8 cellular contexts compared by ENCODE assay signal in the genomic region with DNA sequence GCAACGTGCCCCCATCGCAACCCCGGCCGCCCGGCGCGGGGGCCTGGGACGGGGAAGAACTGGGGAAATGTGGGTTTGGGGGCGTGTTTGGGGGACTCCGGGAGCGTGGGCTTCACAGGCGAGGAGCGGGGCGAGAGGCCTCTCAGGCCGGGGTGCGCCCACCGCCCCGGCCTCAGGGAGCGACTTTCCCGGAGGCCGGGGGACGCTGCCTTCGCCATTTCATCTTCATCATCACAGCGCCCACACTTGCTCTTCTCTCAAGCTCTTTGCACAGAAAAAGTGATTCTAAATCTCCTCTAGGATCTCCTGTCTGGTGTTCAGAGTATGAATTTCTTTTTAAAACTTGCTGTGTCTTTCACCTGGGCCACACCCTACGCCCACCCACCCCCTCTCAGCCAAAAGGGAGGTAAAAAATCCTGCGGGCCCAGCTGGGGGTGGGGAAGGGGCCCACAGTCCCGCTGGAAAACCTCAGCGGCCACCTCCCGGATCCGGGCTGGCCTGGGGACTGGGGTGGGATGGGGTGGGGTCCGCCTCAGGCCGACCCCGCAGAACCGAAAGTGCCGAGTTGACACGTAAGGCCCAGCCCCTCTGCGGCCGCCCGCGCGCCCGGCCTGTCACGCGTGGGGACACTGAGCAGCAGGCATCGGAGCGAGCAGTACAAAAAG. TPM values are rescaled to one million over a fixed set of nuclear protein-coding genes. Genes with fewer than 3 reads are reported as not detected.
DNase-seq lines count a peak whose midpoint lies in the region; ATAC-seq and TF ChIP-seq lines count a peak whose summit lies in the region.

No MANE protein-coding gene starts in this region.

- H3K36me3 Mint-ChIP-seq in activated CD4-positive, alpha-beta memory T cell treated with anti-CD3 and anti-CD28 coated beads, Interleukin-2, amount 10 ng/mL, durations not matched to agents 7 days and 5 days (ENCODE audit: low read depth): peaks cover 76% of the 10 kb centered on the region

- POLR2A ChIA-PET in activated CD4-positive, alpha-beta memory T cell treated with anti-CD3 and anti-CD28 coated beads, Interleukin-2, amount 10 ng/mL, durations not matched to agents 7 days and 5 days (lab: Charles Lee): interaction anchor here (0.5 to 20.9 kb wide), 20 partner anchors 9 to 1661 kb away, joined by 3 to 886 read pairs (median 13); a partner anchor contains a TSS

- DNase-seq in DMS 273 (lab: John Stamatoyannopoulos, UW; ENCODE audit: unreplicated experiment): peak; percentile 60
- DNase-seq in DMS 273 treated with DMSO at 0.1 percent for 48 hours (lab: John Stamatoyannopoulos, UW): no peak
- peak; percentile 32 for DNase-seq in activated CD4-positive, alpha-beta memory T cell treated with anti-CD3 and anti-CD28 coated beads, Interleukin-2, amount 10 ng/mL, durations not matched to agents 7 days and 5 days
- DNase-seq in globus pallidus (ENCODE audit: low spot score): peak; percentile 31
- no peak for DNase-seq in retinal pigment epithelial cell (ENCODE audit: low read depth)

- peak overlapping the region; percentile 98 for H3K4me3 ChIP-seq in retinal pigment epithelial cell (ENCODE audit: low read length)

- peaks cover 31% of the 10 kb centered on the region for H3K4me1 Mint-ChIP-seq in activated CD4-positive, alpha-beta memory T cell treated with anti-CD3 and anti-CD28 coated beads, Interleukin-2, amount 10 ng/mL, durations not matched to agents 7 days and 5 days

- peak overlapping the region; percentile 96 for H3K27ac Mint-ChIP-seq in activated CD4-positive, alpha-beta memory T cell treated with anti-CD3 and anti-CD28 coated beads, Interleukin-2, amount 10 ng/mL, durations not matched to agents 7 days and 5 days

- H3K27me3 Mint-ChIP-seq in activated CD4-positive, alpha-beta memory T cell treated with anti-CD3 and anti-CD28 coated beads, Interleukin-2, amount 10 ng/mL, durations not matched to agents 7 days and 5 days: no peaks in the 10 kb centered on the region

- peak; percentile 21 for ATAC-seq in HG03025 (IDR thresholded peaks at IDR 0.05; ENCODE audit: low FRiP score, unreplicated experiment)
- ATAC-seq in HG03159 (IDR thresholded peaks at IDR 0.05; ENCODE audit: unreplicated experiment): no peak
- no peak for ATAC-seq in GM18517 (IDR thresholded peaks at IDR 0.05; ENCODE audit: unreplicated experiment)

- CTCF ChIA-PET in activated CD4-positive, alpha-beta memory T cell treated with anti-CD3 and anti-CD28 coated beads, Interleukin-2, amount 10 ng/mL, durations not matched to agents 7 days and 5 days (lab: Charles Lee): interaction anchor here (0.9 to 6.9 kb wide), 6 partner anchors 7 to 368 kb away, joined by 3 to 63 read pairs (median 14); a partner anchor contains a TSS

- TF ChIP-seq CTCF in retinal pigment epithelial cell (conservative IDR thresholded peaks at IDR 0.05; ENCODE audit: low read depth, low read length): no peak

- H3K9me3 Mint-ChIP-seq in activated CD4-positive, alpha-beta memory T cell treated with anti-CD3 and anti-CD28 coated beads, Interleukin-2, amount 10 ng/mL, durations not matched to agents 7 days and 5 days: no peaks in the 10 kb centered on the region

- peak overlapping the region; percentile 94 for H3K4me3 Mint-ChIP-seq in activated CD4-positive, alpha-beta memory T cell treated with anti-CD3 and anti-CD28 coated beads, Interleukin-2, amount 10 ng/mL, durations not matched to agents 7 days and 5 days

RNA-seq across cellular contexts. Expression of a gene that starts 7.4 kb away (rescaled TPM):
- 100 to 1,000 TPM; 164 to 166 TPM for total RNA-seq in activated CD4-positive, alpha-beta memory T cell treated with anti-CD3 and anti-CD28 coated beads, Interleukin-2, amount 10 ng/mL, durations not matched to agents 7 days and 5 days

RNA-seq across cellular contexts. Expression of a gene that starts 28.6 kb away (rescaled TPM):
- total RNA-seq in activated CD4-positive, alpha-beta memory T cell treated with anti-CD3 and anti-CD28 coated beads, Interleukin-2, amount 10 ng/mL, durations not matched to agents 7 days and 5 days: 10 to 100 TPM; 18.6 to 20.1 TPM

Comparison
In these comparisons a context has a peak if more than half of its experiments do, and no peak if none do; other contexts are left out.
1. DNase-seq: peak in DMS 273 (single experiment), activated CD4-positive, alpha-beta memory T cell treated with anti-CD3 and anti-CD28 coated beads, Interleukin-2, amount 10 ng/mL, durations not matched to agents 7 days and 5 days (single experiment) and globus pallidus (single experiment); none in DMS 273 treated with DMSO at 0.1 percent for 48 hours (single experiment) and retinal pigment epithelial cell (single experiment).